Comparison of ENCODE assay signal across 32 cellular contexts in genomic region chr3:73618461-73618860, GRCh38. TPM values are rescaled to one million over a fixed set of nuclear protein-coding genes. Genes with fewer than 3 reads are reported as not detected.
DNase-seq lines count a peak whose midpoint lies in the region; ATAC-seq and TF ChIP-seq lines count a peak whose summit lies in the region.
"Had no signal": no experiment of that assay in that cellular context is flagged by ENCODE, and none has a peak within 500 bp of the region (broad histone marks: within the 10 kb centered on the region; RNA-seq: fewer than 3 reads in every experiment).

No MANE protein-coding gene starts in this region.

- H3K36me3 Mint-ChIP-seq in chondrocyte (ENCODE audit: low read depth): no peaks in the 10 kb centered on the region
- no peaks in the 10 kb centered on the region for H3K36me3 Mint-ChIP-seq in MCF 10A (ENCODE audit: insufficient read depth, unreplicated experiment)
- H3K36me3 Mint-ChIP-seq: activated naive CD4-positive, alpha-beta T cell treated with anti-CD3 and anti-CD28 coated beads, Interleukin-2, amount 10 ng/mL, durations not matched to agents 7 days and 5 days; T-cell had no signal

- no peak for ATAC-seq in GM18873 (IDR thresholded peaks at IDR 0.05; ENCODE audit: low FRiP score, unreplicated experiment)
- ATAC-seq: HCT116, T-cell had no signal

- no peaks in the 10 kb centered on the region for H3K27me3 Mint-ChIP-seq in chondrocyte (ENCODE audit: low read depth)
- H3K27me3 Mint-ChIP-seq in MCF 10A (ENCODE audit: insufficient read depth, unreplicated experiment): peaks cover 10% of the 10 kb centered on the region
- H3K27me3 Mint-ChIP-seq: progenitor cell of endocrine pancreas had no signal

- in situ Hi-C loops in GM23248 (cut with MboI): loop anchor here (10.0 kb wide), 2 partner anchors 226 to 514 kb away; no protein-coding TSS in a partner anchor

- H3K4me3 Mint-ChIP-seq in chondrocyte (ENCODE audit: unreplicated experiment) (no peak overlapping the region), MCF 10A (ENCODE audit: unreplicated experiment) (no peak overlapping the region)
- H3K4me3 Mint-ChIP-seq: activated naive CD4-positive, alpha-beta T cell treated with anti-CD3 and anti-CD28 coated beads, Interleukin-2, amount 10 ng/mL, durations not matched to agents 7 days and 5 days; dendritic cell treated with granulocyte-macrophage colony-stimulating factor and Interleukin-4, amounts not matched to agents 40 ng/mL and 50 ng/mL, for 4 days; T-cell had no signal

- H3K9me3 Mint-ChIP-seq in chondrocyte (ENCODE audit: low read depth): no peaks in the 10 kb centered on the region
- H3K9me3 Mint-ChIP-seq in MCF 10A (ENCODE audit: unreplicated experiment): no peaks in the 10 kb centered on the region
- H3K9me3 Mint-ChIP-seq: activated naive CD4-positive, alpha-beta T cell treated with anti-CD3 and anti-CD28 coated beads, Interleukin-2, amount 10 ng/mL, durations not matched to agents 7 days and 5 days; dendritic cell treated with granulocyte-macrophage colony-stimulating factor and Interleukin-4, amounts not matched to agents 40 ng/mL and 50 ng/mL, for 4 days; T-cell had no signal

- CTCF ChIA-PET in MCF 10A (lab: Yijun Ruan, JAX): interaction anchor here (0.5 to 0.6 kb wide), 2 partner anchors 23 to 111 kb away, joined by 3 read pairs; no protein-coding TSS in a partner anchor

- TF ChIP-seq CTCF in chondrocyte (IDR thresholded peaks at IDR 0.05) (no peak), MCF 10A (IDR thresholded peaks at IDR 0.05; ENCODE audit: unreplicated experiment) (no peak)

- H3K9me2 ChIP-seq in GM23248 (ENCODE audit: insufficient read depth): no peaks in the 10 kb centered on the region

- no TSS peak for BruUV-seq in MCF 10A (replicated peaks; lab: Mats Ljungman, UMichigan)

- H3K27ac ChIP-seq in GM23248 (no peak overlapping the region), muscle layer of colon (ENCODE audit: low read depth, low read length) (peak overlapping the region; percentile 28), stomach smooth muscle (ENCODE audit: low read length) (peak overlapping the region; percentile 94)
- H3K27ac ChIP-seq: cardiac muscle cell, KMS-11, neutrophil, SJCRH30 had no signal

- H3K36me3 ChIP-seq in GM23248 (ENCODE audit: low read depth) (no peaks in the 10 kb centered on the region), muscle layer of colon (ENCODE audit: insufficient read depth, low read length) (no peaks in the 10 kb centered on the region), stomach smooth muscle (ENCODE audit: control insufficient read depth in 2 of 2, insufficient read depth in 2 of 2, low read length in 2 of 2) (no peaks in the 10 kb centered on the region)
- H3K36me3 ChIP-seq: cardiac muscle cell, esophagus squamous epithelium, neutrophil, SJCRH30 had no signal

- H3K4me1 ChIP-seq in GM23248 (ENCODE audit: insufficient read depth) (peaks cover 45% of the 10 kb centered on the region), muscle layer of colon (ENCODE audit: insufficient read depth, low read length) (peaks cover 66% of the 10 kb centered on the region), stomach smooth muscle (ENCODE audit: control insufficient read depth, insufficient read depth, low read length) (peaks cover 56% of the 10 kb centered on the region)

- H4K20me1 ChIP-seq in GM23248 (ENCODE audit: insufficient read depth): no peaks in the 10 kb centered on the region

- H3K9me3 ChIP-seq in GM23248 (ENCODE audit: low read depth) (no peaks in the 10 kb centered on the region), muscle layer of colon (ENCODE audit: low read length) (no peaks in the 10 kb centered on the region), stomach smooth muscle (ENCODE audit: control insufficient read depth in 2 of 2, low read length in 2 of 2) (no peaks in the 10 kb centered on the region)
- H3K9me3 ChIP-seq: Caco-2, esophagus squamous epithelium, neutrophil, SJCRH30 had no signal

- 5 to 10% methylated on average over 2 of the region's 2 CpGs for WGBS in GM23248 (ENCODE audit: low coverage in 1 of 2, low lambda C conversion rate in 2 of 2, missing lambda C conversion rate in 2 of 2), 2 experiments

- H3K79me2 ChIP-seq in GM23248 (ENCODE audit: insufficient read depth): peaks cover 98% of the 10 kb centered on the region

- H3K9ac ChIP-seq in GM23248 (no peak overlapping the region), muscle layer of colon (ENCODE audit: low read length) (no peak overlapping the region), stomach smooth muscle (ENCODE audit: low read length in 2 of 2) (no peak overlapping the region)
- H3K9ac ChIP-seq: KMS-11 had no signal

- peaks cover 28% of the 10 kb centered on the region for H3F3A ChIP-seq in GM23248 (ENCODE audit: insufficient read depth)

- no peak overlapping the region for H2AFZ ChIP-seq in GM23248

- intact Hi-C loops in MCF 10A (cut with micrococcal nuclease): no loop called here

- peak; percentile 66 for DNase-seq in GM23248
- DNase-seq in chondrocyte (ENCODE audit: low spot score): no peak
- DNase-seq in NCI-H446 treated with DMSO at 0.1 percent for 48 hours (lab: John Stamatoyannopoulos, UW): no peak
- no peak for DNase-seq in NCI-H1417 (lab: John Stamatoyannopoulos, UW)
- no peak for DNase-seq in MCF 10A (ENCODE audit: unreplicated experiment)
- DNase-seq: activated CD4-positive, alpha-beta T cell treated with anti-CD3 and anti-CD28 coated beads, Interleukin-2, amount 50 U/mL, for 48 hours; activated CD4-positive, CD25-positive, alpha-beta regulatory T cell; activated CD8-positive, alpha-beta memory T cell treated with anti-CD3 and anti-CD28 coated beads, Interleukin-2, amount 50 U/mL, for 4 hours; activated naive CD4-positive, alpha-beta T cell treated with anti-CD3 and anti-CD28 coated beads, Interleukin-2, amount 10 ng/mL, durations not matched to agents 7 days and 5 days; amygdala; C1 segment of cervical spinal cord; Caco-2; esophagus squamous epithelium; NCI-H1436; NCI-H446; NCI-H82; SJCRH30; small intestine; stimulated activated CD4-positive, alpha-beta T cell treated with anti-CD3 and anti-CD28 coated beads, Interleukin-1b, Interleukin-23, amount 100 ng/mL, for 48 hours; stimulated activated CD8-positive, alpha-beta memory T cell treated with anti-CD3 and anti-CD28 coated beads, Interleukin-4, amount 100 ng/mL, for 48 hours; T-cell had no signal

- no peaks in the 10 kb centered on the region for H3K27me3 ChIP-seq in GM23248 (replicated peaks; ENCODE audit: insufficient read depth)
- H3K27me3 ChIP-seq in muscle layer of colon (ENCODE audit: control insufficient read depth in 1 of 2, insufficient read depth in 2 of 2, low read length in 2 of 2): no peaks in the 10 kb centered on the region
- no peaks in the 10 kb centered on the region for H3K27me3 ChIP-seq in stomach smooth muscle (ENCODE audit: control insufficient read depth in 1 of 2, insufficient read depth in 2 of 2, low read length in 2 of 2)
- H3K27me3 ChIP-seq: cardiac muscle cell, esophagus squamous epithelium, SJCRH30 had no signal

- peak overlapping the region; percentile 34 for H3K4me2 ChIP-seq in GM23248 (ENCODE audit: unreplicated experiment)
- H3K4me2 ChIP-seq: KMS-11 had no signal

- POLR2A ChIA-PET in MCF 10A (lab: Yijun Ruan, JAX): no interaction called here

- H3K4me3 ChIP-seq in GM23248 (no peak overlapping the region), muscle layer of colon (ENCODE audit: low read depth in 1 of 2, low read length in 2 of 2) (peak overlapping the region in 1 of 2 donors; percentile 51), stomach smooth muscle (ENCODE audit: low read length in 2 of 2) (no peak overlapping the region)
- H3K4me3 ChIP-seq: cardiac muscle cell, esophagus squamous epithelium, lung, SJCRH30 had no signal

- H3K4me1 Mint-ChIP-seq in chondrocyte (ENCODE audit: low read depth): peaks cover 64% of the 10 kb centered on the region
- H3K4me1 Mint-ChIP-seq in MCF 10A (ENCODE audit: insufficient read depth, unreplicated experiment): no peaks in the 10 kb centered on the region
- H3K4me1 Mint-ChIP-seq: activated naive CD4-positive, alpha-beta T cell treated with anti-CD3 and anti-CD28 coated beads, Interleukin-2, amount 10 ng/mL, durations not matched to agents 7 days and 5 days; T-cell had no signal

- H3K27ac Mint-ChIP-seq in chondrocyte (ENCODE audit: unreplicated experiment): peak overlapping the region; percentile 25
- no peak overlapping the region for H3K27ac Mint-ChIP-seq in MCF 10A (ENCODE audit: low read depth, unreplicated experiment)
- H3K27ac Mint-ChIP-seq: activated naive CD4-positive, alpha-beta T cell treated with anti-CD3 and anti-CD28 coated beads, Interleukin-2, amount 10 ng/mL, durations not matched to agents 7 days and 5 days; dendritic cell treated with granulocyte-macrophage colony-stimulating factor and Interleukin-4, amounts not matched to agents 40 ng/mL and 50 ng/mL, for 4 days; progenitor cell of endocrine pancreas; T-cell had no signal

RNA-seq across cellular contexts. Expression of gene PDZRN3, which starts 6.3 kb away (rescaled TPM):
- 32.1 and 35.6 TPM in 2 replicates for total RNA-seq in GM23248 (2014; rRNA removed; shearing (Covaris generic))
- 22.3 TPM in 2 replicates for polyA plus RNA-seq in GM23248 (2016; fragmentation: Nextera tagmentation; extraction: Ambion mirVana)
- 19.4 to 31.0 TPM (median 20.0 TPM) in 3 replicates for total RNA-seq in chondrocyte
- total RNA-seq in MCF 10A (2022): not detected in 2 replicates
- polyA plus RNA-seq: keratinocyte had no signal

Comparison
In these comparisons a context has a peak if more than half of its experiments do, and no peak if none do; other contexts are left out.
1. RNA of gene PDZRN3, which starts 6.3 kb away (total RNA-seq): 32.1 to 35.6 TPM in GM23248 and 19.4 to 31.0 TPM in chondrocyte; not detected in MCF 10A; every median in the first group is over 10 times any median in the second.